In genomic region chr15:92917606-92918407, GRCh38 we compare ENCODE assay signal across 8 cellular contexts. TPM values are rescaled to one million over a fixed set of nuclear protein-coding genes. Genes with fewer than 3 reads are reported as not detected.
DNase-seq lines count a peak whose midpoint lies in the region; ATAC-seq and TF ChIP-seq lines count a peak whose summit lies in the region.

No MANE protein-coding gene starts in this region.

- peaks cover 62% of the 10 kb centered on the region for H3K4me1 Mint-ChIP-seq in endothelial cell (ENCODE audit: unreplicated experiment)

- H3K4me3 ChIP-seq in NT2/D1 (ENCODE audit: insufficient read length, low read depth): no peak overlapping the region
- H3K4me3 ChIP-seq in mesodermal cell (ENCODE audit: extremely low read depth, insufficient read depth, low read length, poor library complexity, severe bottlenecking): no peak overlapping the region

- H3K27me3 ChIP-seq in NT2/D1 (ENCODE audit: insufficient read depth, insufficient read length): no peaks in the 10 kb centered on the region

- H3K36me3 Mint-ChIP-seq in endothelial cell (ENCODE audit: low read depth, unreplicated experiment): no peaks in the 10 kb centered on the region

- peak overlapping the region; percentile 91 for H3K27ac Mint-ChIP-seq in endothelial cell (ENCODE audit: unreplicated experiment)

- no peaks in the 10 kb centered on the region for H3K9me3 Mint-ChIP-seq in endothelial cell (ENCODE audit: unreplicated experiment)

- DNase-seq in HuH-7 (ENCODE audit: low spot score) (peak; percentile 57), NT2/D1 (ENCODE audit: low read depth, low spot score) (peak; percentile 96), endothelial cell (ENCODE audit: low spot score) (peak; percentile 87)
- peak; percentile 93 for DNase-seq in activated CD8-positive, alpha-beta memory T cell treated with anti-CD3 and anti-CD28 coated beads, Interleukin-2, amount 50 U/mL, for 24 hours (ENCODE audit: extremely low read depth)
- DNase-seq in stimulated activated CD8-positive, alpha-beta memory T cell treated with anti-CD3 and anti-CD28 coated beads, Interleukin-15, amount 100 ng/mL, for 24 hours (ENCODE audit: low read depth): peak; percentile 81

- no peak overlapping the region for H3K9ac ChIP-seq in NT2/D1 (ENCODE audit: insufficient read length, low read depth)

- H3K4me3 Mint-ChIP-seq in endothelial cell (ENCODE audit: unreplicated experiment): no peak overlapping the region

- H3K9me3 ChIP-seq in NT2/D1 (ENCODE audit: insufficient read depth, low read length) (peaks cover 5% of the 10 kb centered on the region; the same call in 1 of the 2 replicates), mesodermal cell (ENCODE audit: control insufficient read depth, low read length) (no peaks in the 10 kb centered on the region)

- 0 to 17% methylated on average over 2 to 6 of the region's 11 CpGs for WGBS in mesodermal cell (ENCODE audit: insufficient coverage in 2 of 2), 2 experiments

- TF ChIP-seq CTCF in GM12874 (IDR thresholded peaks at IDR 0.05; ENCODE audit: insufficient read depth, low read depth, low read length) (peak; percentile 63), endothelial cell (IDR thresholded peaks at IDR 0.05; ENCODE audit: unreplicated experiment) (peak; percentile 96)

- H3K4me1 ChIP-seq in NT2/D1 (ENCODE audit: insufficient read depth, insufficient read length) (peaks cover 3% of the 10 kb centered on the region), mesodermal cell (ENCODE audit: control insufficient read depth, insufficient read depth, low read length, poor library complexity, severe bottlenecking) (peaks cover 42% of the 10 kb centered on the region)

- H3K27ac ChIP-seq in mesodermal cell (ENCODE audit: low read depth, low read length, severe bottlenecking): peak overlapping the region; percentile 80

- H3K27me3 Mint-ChIP-seq in endothelial cell (ENCODE audit: unreplicated experiment): peaks cover 4% of the 10 kb centered on the region

- no peak for ATAC-seq in HG03025 (IDR thresholded peaks at IDR 0.05; ENCODE audit: low FRiP score, unreplicated experiment)

- peaks cover 35% of the 10 kb centered on the region for H3K36me3 ChIP-seq in NT2/D1 (ENCODE audit: insufficient read depth, insufficient read length, low read length)
- peaks cover 56% of the 10 kb centered on the region for H3K36me3 ChIP-seq in mesodermal cell (ENCODE audit: control insufficient read depth, insufficient read depth, low read length)

RNA-seq across cellular contexts. Expression of gene CHD2, which starts 17.7 kb away (rescaled TPM):
- 96.3 TPM for total RNA-seq in endothelial cell (ENCODE audit: unreplicated experiment)
- polyA plus RNA-seq in mesodermal cell (2013, experiment 1 of 2): 45.4 TPM
- polyA plus RNA-seq in mesodermal cell (2013, experiment 2 of 2): 37.3 TPM
